Comparison of ENCODE assay signal across 24 cellular contexts in genomic region chr9:36120705-36121104, GRCh38. TPM values are rescaled to one million over a fixed set of nuclear protein-coding genes. Genes with fewer than 3 reads are reported as not detected.
DNase-seq lines count a peak whose midpoint lies in the region; ATAC-seq, FAIRE-seq and TF ChIP-seq lines count a peak whose summit lies in the region.
"Had no signal": no experiment of that assay in that cellular context is flagged by ENCODE, and none has a peak within 500 bp of the region (broad histone marks: within the 10 kb centered on the region; RNA-seq: fewer than 3 reads in every experiment).

No MANE protein-coding gene starts in this region.

- no peak overlapping the region for H3K18ac ChIP-seq in mesendoderm (ENCODE audit: low read length)

- no peak for ATAC-seq in T-helper 17 cell
- ATAC-seq in K562: peak; percentile 56; the same call in 2 of the 3 replicates
- ATAC-seq in GM18868 (IDR thresholded peaks at IDR 0.05; ENCODE audit: unreplicated experiment): no peak
- ATAC-seq in GM18519 (IDR thresholded peaks at IDR 0.05; ENCODE audit: low FRiP score, unreplicated experiment): no peak
- ATAC-seq: GM23338 had no signal

- no peak overlapping the region for H4K5ac ChIP-seq in mesendoderm (ENCODE audit: low read length)

- WGBS in K562 (ENCODE audit: insufficient coverage, low coverage, missing lambda C conversion rate): 3% methylated on average over 4 of the region's 4 CpGs
- no CpG with 5 or more reads among the region's 4 CpGs for WGBS in mesendoderm (ENCODE audit: extremely low coverage, insufficient coverage, low lambda C conversion rate)

- no peak for TF ChIP-seq POLR2A in K562 (conservative IDR thresholded peaks at IDR 0.05)

- H2BK5ac ChIP-seq in mesendoderm (ENCODE audit: low read length): peak overlapping the region; percentile 23

- no peaks in the 10 kb centered on the region for H4K20me1 ChIP-seq in K562 (replicated peaks; ENCODE audit: control insufficient read depth, insufficient read depth, low read length)
- H4K20me1 ChIP-seq: BLaER1 had no signal

- POLR2A ChIA-PET in K562 (lab: Yijun Ruan, JAX): interaction anchor here (0.7 kb wide), 1 partner anchor 15 kb away, joined by 4 read pairs; no protein-coding TSS in a partner anchor

- DNase-seq in D341Med (ENCODE audit: low spot score) (peak; percentile 44), T-helper 17 cell (no peak), K562 (ENCODE audit: extremely low read depth in 1 of 4, low spot score in 3 of 4) (no peak), mesendoderm (no peak), cortex of kidney (lab: John Stamatoyannopoulos, UW) (no peak)
- no peak for DNase-seq in activated CD4-positive, alpha-beta T cell treated with anti-CD3 and anti-CD28 coated beads for 48 hours
- DNase-seq: 8988T; Calu3; CD4-positive, alpha-beta memory T cell; DMS153; DMS79 treated with DMSO at 0.1 percent for 48 hours; GF-D8; HCEC 1CT; IMR-90; KBM-7 had no signal

- H3K79me2 ChIP-seq in K562 (ENCODE audit: control insufficient read depth, insufficient read depth, low read length): no peaks in the 10 kb centered on the region
- no peaks in the 10 kb centered on the region for H3K79me2 ChIP-seq in mesendoderm (ENCODE audit: control insufficient read depth, insufficient read depth, low read length)

- no TSS peak for BruUV-seq in K562 (replicated peaks; lab: Mats Ljungman, UMichigan)

- peak overlapping the region; percentile 2 for H3K56ac ChIP-seq in mesendoderm (ENCODE audit: low read length)

- no peak overlapping the region for H3K4me3 Mint-ChIP-seq in T-helper 17 cell
- H3K4me3 Mint-ChIP-seq: CD14-positive monocyte; CD4-positive, alpha-beta memory T cell; GM23338 had no signal

- H3K9ac ChIP-seq in K562 (ENCODE audit: insufficient read depth in 1 of 2, low read depth in 2 of 2, low read length in 2 of 2): no peak overlapping the region
- no peak overlapping the region for H3K9ac ChIP-seq in mesendoderm (ENCODE audit: low read length)
- H3K9ac ChIP-seq: BLaER1 had no signal

- H3K27me3 Mint-ChIP-seq in T-helper 17 cell: no peaks in the 10 kb centered on the region
- H3K27me3 Mint-ChIP-seq: CD4-positive, alpha-beta memory T cell had no signal

- no peak for TF ChIP-seq CTCF in K562 (IDR thresholded peaks at IDR 0.05 in 2 of 3, conservative IDR thresholded peaks at IDR 0.05 in 1 of 3; ENCODE audit: insufficient read depth in 2 of 3, low read depth in 1 of 3, low read length in 3 of 3)

- peaks cover 10% of the 10 kb centered on the region for H3K4me1 Mint-ChIP-seq in T-helper 17 cell

- intact Hi-C loops in K562 (cut with micrococcal nuclease): no loop called here

- no peak overlapping the region for H3K23ac ChIP-seq in mesendoderm (ENCODE audit: low read length)

- H3K4me2 ChIP-seq in K562 (ENCODE audit: insufficient read depth, low read length): no peak overlapping the region
- no peak overlapping the region for H3K4me2 ChIP-seq in mesendoderm (ENCODE audit: low read length)
- H3K4me2 ChIP-seq: BLaER1, GM23338 had no signal

- H3K27ac ChIP-seq in K562 (ENCODE audit: extremely low read depth, low read depth, low read length) (no peak overlapping the region), mesendoderm (ENCODE audit: low read depth, low read length) (no peak overlapping the region)
- H3K27ac ChIP-seq: BLaER1, HL-60 had no signal

- H2AK5ac ChIP-seq in mesendoderm (ENCODE audit: low read length): no peak overlapping the region

- H3K4me3 ChIP-seq in K562 (no peak overlapping the region), mesendoderm (ENCODE audit: low read length) (no peak overlapping the region)
- H3K4me3 ChIP-seq: BLaER1, GM23338 had no signal

- H3K36me3 Mint-ChIP-seq in T-helper 17 cell (ENCODE audit: low read depth): peaks cover 8% of the 10 kb centered on the region

- no peak for TF ChIP-seq EP300 in K562 (IDR thresholded peaks at IDR 0.05; ENCODE audit: low read length)

- peaks cover 0 to 8% of the 10 kb centered on the region in 2 experiments; a peak in 3 of 5 replicates for H3K27me3 ChIP-seq in K562 (ENCODE audit: control insufficient read depth in 2 of 2, insufficient read depth in 2 of 2, low read length in 2 of 2)
- H3K27me3 ChIP-seq in mesendoderm (ENCODE audit: insufficient read depth, low read length, poor library complexity): no peaks in the 10 kb centered on the region
- H3K27me3 ChIP-seq: BLaER1 had no signal

- H3K79me1 ChIP-seq in mesendoderm (ENCODE audit: low read length): no peaks in the 10 kb centered on the region

- H2AFZ ChIP-seq in K562 (ENCODE audit: low read depth, low read length): no peak overlapping the region
- H2AFZ ChIP-seq: GM23338 had no signal

- H3K9me3 ChIP-seq in T-helper 17 cell (ENCODE audit: control insufficient read depth, low read length, poor library complexity, severe bottlenecking) (no peaks in the 10 kb centered on the region), K562 (replicated peaks; ENCODE audit: control insufficient read depth, insufficient read depth, low read depth, low read length) (no peaks in the 10 kb centered on the region)
- H3K9me3 ChIP-seq: BLaER1 had no signal

- in situ Hi-C loops in K562 (cut with MboI): no loop called here

- peak overlapping the region; percentile 28 for H3K4ac ChIP-seq in mesendoderm (ENCODE audit: low read depth, low read length)

- H4K8ac ChIP-seq in mesendoderm (ENCODE audit: low read depth, low read length): no peak overlapping the region

- no peak overlapping the region for H2BK15ac ChIP-seq in mesendoderm (replicated peaks; ENCODE audit: low read depth)

- CTCF ChIA-PET in K562 (lab: Yijun Ruan, JAX; ENCODE audit: low intra/inter-chr PET ratio): no interaction called here

- H3K4me1 ChIP-seq in K562 (replicated peaks in 1 of 2; ENCODE audit: control insufficient read depth in 2 of 2, insufficient read depth in 2 of 2, low read length in 2 of 2): no peaks in the 10 kb centered on the region; a peak in 2 of 5 replicates
- peaks cover 12% of the 10 kb centered on the region for H3K4me1 ChIP-seq in mesendoderm (ENCODE audit: control insufficient read depth, low read depth, low read length)

- no peak for FAIRE-seq in K562 (lab: Jason Lieb, UNC)
- FAIRE-seq: H54 had no signal

- peak overlapping the region; percentile 33 for H2BK120ac ChIP-seq in mesendoderm (ENCODE audit: low read depth, low read length)

- no peaks in the 10 kb centered on the region for H3K36me3 ChIP-seq in K562 (ENCODE audit: control insufficient read depth, insufficient read depth, low read length)
- H3K36me3 ChIP-seq in mesendoderm (ENCODE audit: control insufficient read depth, insufficient read depth, low read length): no peaks in the 10 kb centered on the region

- TF ChIP-seq RAD21 in K562 (CRISPR knock-in tag; conservative IDR thresholded peaks at IDR 0.05 in 1 of 2, IDR thresholded peaks at IDR 0.05 in 1 of 2): no peak

- H3K27ac Mint-ChIP-seq in T-helper 17 cell: peak overlapping the region; percentile 73
- H3K27ac Mint-ChIP-seq: CD14-positive monocyte, GM23338 had no signal

- H3K9me1 ChIP-seq in K562 (ENCODE audit: control insufficient read depth, insufficient read depth, low read length): no peaks in the 10 kb centered on the region

TF ChIP-seq in K562, 482 proteins besides CTCF, POLR2A, EP300 and RAD21 (continues in another document):
- TF ChIP-seq JUN (IDR thresholded peaks at IDR 0.05; ENCODE audit: borderline replicate concordance, low read depth, low read length) (no peak), JUN (CRISPR knock-in tag; IDR thresholded peaks at IDR 0.05; ENCODE audit: borderline replicate concordance) (no peak)

RNA-seq across cellular contexts. Expression of gene GLIPR2, which starts 15.8 kb away (rescaled TPM):
- 10 to 100 TPM; 32.5 to 51.4 TPM for total RNA-seq in T-helper 17 cell
- 3.2 and 3.8 TPM in 2 replicates for total RNA-seq in K562 (2011; cell fraction: chromatin; rRNA removed; ENCODE audit: low replicate concordance)
- 1.7 and 2.2 TPM in 2 replicates for total RNA-seq in K562 (2011; cell fraction: nucleolus; rRNA removed)
- total RNA-seq in K562 (2011; cell fraction: nucleoplasm; rRNA removed): 2.6 and 4.5 TPM in 2 replicates
- total RNA-seq in K562 (2014; rRNA removed): 2.0 and 4.0 TPM in 2 replicates
- total RNA-seq in K562 (2014; rRNA removed; fragmentation: Illumina TruSeq; extraction: Trizol): 2.2 and 2.4 TPM in 2 replicates
- 1.4 TPM in 2 replicates for total RNA-seq in K562 (2015; rRNA removed; fragmentation: Illumina TruSeq; extraction: Trizol)
- 3.8 and 4.7 TPM in 2 replicates for total RNA-seq in K562 (2021)
- 6.9 and 8.8 TPM in 2 replicates for polyA plus RNA-seq in K562 (2011; rRNA removed)
- polyA plus RNA-seq in K562 (2011; cell fraction: cytosol; rRNA removed): 5.0 and 5.2 TPM in 2 replicates
- polyA plus RNA-seq in K562 (2011; cell fraction: nucleus; rRNA removed): 2.9 and 3.2 TPM in 2 replicates
- 2.2 and 2.3 TPM in 2 replicates for polyA plus RNA-seq in K562 (2012)
- 4.4 and 4.8 TPM in 2 replicates for polyA plus RNA-seq in K562 (2014; fragmentation: Illumina TruSeq; extraction: Trizol)
- polyA plus RNA-seq in K562 (2014; fragmentation: Nextera tagmentation; extraction: Ambion mirVana): 1 to 10 TPM; 2.7 to 2.9 TPM
- polyA plus RNA-seq in K562 (2014; rRNA removed): 4.0 and 4.6 TPM in 2 replicates
- 6.3 and 7.9 TPM in 2 replicates for polyA minus RNA-seq in K562 (2011; rRNA and poly(A)+ RNA removed)
- polyA minus RNA-seq in K562 (2011; cell fraction: cytosol; rRNA and poly(A)+ RNA removed): 2.5 and 4.0 TPM in 2 replicates
- 0.56 and 0.67 TPM in 2 replicates for polyA minus RNA-seq in K562 (2011; cell fraction: nucleus; rRNA and poly(A)+ RNA removed)
- 9.8 TPM for polyA plus RNA-seq in mesendoderm (2013, experiment 1 of 2)
- polyA plus RNA-seq in mesendoderm (2013, experiment 2 of 2): 10.0 TPM

RNA-seq across cellular contexts. Expression of gene CCIN, which starts 48.5 kb away (rescaled TPM):
- total RNA-seq in T-helper 17 cell (1 to 10 TPM in 1 of 2 donors, under 1 TPM in 1; 0.50 to 1.4 TPM), K562 (2014; rRNA removed) (not detected in 2 replicates), K562 (2014; rRNA removed; fragmentation: Illumina TruSeq; extraction: Trizol) (not detected in 2 replicates), K562 (2015; rRNA removed; fragmentation: Illumina TruSeq; extraction: Trizol) (not detected in 2 replicates), K562 (2021) (not detected in 2 replicates)
- total RNA-seq in K562 (2011; cell fraction: chromatin; rRNA removed; ENCODE audit: low replicate concordance): not detected in 2 replicates
- total RNA-seq in K562 (2011; cell fraction: nucleolus; rRNA removed): 0.26 TPM in 1 of 2 replicates, not detected in the other
- total RNA-seq in K562 (2011; cell fraction: nucleoplasm; rRNA removed): not detected in 2 replicates
- polyA plus RNA-seq in K562 (2011; rRNA removed) (not detected in 2 replicates), K562 (2014; fragmentation: Illumina TruSeq; extraction: Trizol) (not detected in 2 replicates), K562 (2014; fragmentation: Nextera tagmentation; extraction: Ambion mirVana) (not detected), K562 (2014; rRNA removed) (not detected in 2 replicates)
- 0.04 and 0.09 TPM in 2 replicates for polyA plus RNA-seq in K562 (2011; cell fraction: cytosol; rRNA removed)
- polyA plus RNA-seq in K562 (2011; cell fraction: nucleus; rRNA removed): not detected in 2 replicates
- not detected in 2 replicates for polyA plus RNA-seq in K562 (2012)
- not detected in 2 replicates for polyA minus RNA-seq in K562 (2011; rRNA and poly(A)+ RNA removed)
- not detected in 2 replicates for polyA minus RNA-seq in K562 (2011; cell fraction: cytosol; rRNA and poly(A)+ RNA removed)
- polyA minus RNA-seq in K562 (2011; cell fraction: nucleus; rRNA and poly(A)+ RNA removed): not detected in 2 replicates
- polyA plus RNA-seq in mesendoderm (2013, experiment 1 of 2): 0.44 TPM
- 0.56 TPM for polyA plus RNA-seq in mesendoderm (2013, experiment 2 of 2)
- total RNA-seq: A673; Calu3; CD4-positive, alpha-beta memory T cell; HT1080 had no signal
- polyA plus RNA-seq: CD4-positive, alpha-beta memory T cell; GM23338 had no signal

Comparison
In these comparisons a context has a peak if more than half of its experiments do, and no peak if none do; other contexts are left out.
1. RNA of gene GLIPR2, which starts 15.8 kb away (total RNA-seq): 32.5 to 51.4 TPM in T-helper 17 cell; 1.4 to 4.7 TPM in K562; every median in the first group is over 4 times any median in the second.